In genomic region chr5:141638771-141639170, GRCh38 we compare ENCODE assay signal across 12 cellular contexts. TPM values are rescaled to one million over a fixed set of nuclear protein-coding genes. Genes with fewer than 3 reads are reported as not detected.
A peak's percentile ranks its signal among the peaks of the same experiment; 100 is the strongest.
DNase-seq lines count a peak whose midpoint lies in the region; ATAC-seq, FAIRE-seq and TF ChIP-seq lines count a peak whose summit lies in the region.
"Had no signal": no experiment of that assay in that cellular context is flagged by ENCODE, and none has a peak within 500 bp of the region (broad histone marks: within the 10 kb centered on the region; RNA-seq: fewer than 3 reads in every experiment).

No MANE protein-coding gene starts in this region.

- 89% methylated on average over 2 of the region's 2 CpGs; no CpG with 5 or more reads in 1 of the 2 experiments for WGBS in H1 (ENCODE audit: extremely low coverage in 1 of 2, insufficient coverage in 1 of 2, insufficient read length in 1 of 2, insufficient replicate concordance in 2 of 2, low coverage in 1 of 2, low lambda C conversion rate in 2 of 2, missing lambda C conversion rate in 1 of 2), 2 experiments

- no peak for DNase-seq in activated naive CD4-positive, alpha-beta T cell treated with anti-CD3 and anti-CD28 coated beads for 36 hours
- no peak for DNase-seq in activated naive CD4-positive, alpha-beta T cell (lab: John Stamatoyannopoulos, UW)
- DNase-seq in T-helper 17 cell, result no peak
- DNase-seq in H1 (ENCODE audit: low read depth in 1 of 2, low spot score in 2 of 2), result no peak
- DNase-seq in stimulated activated naive CD8-positive, alpha-beta T cell treated with anti-CD3 and anti-CD28 coated beads, Interleukin-15, amount 100 ng/mL, for 72 hours, result no peak
- DNase-seq in kidney tubule cell (ENCODE audit: low spot score), result no peak
- DNase-seq: mesenchymal stem cell, NCI-H1930 had no signal

- TF ChIP-seq CTCF in H1 (IDR thresholded peaks at IDR 0.05; ENCODE audit: control extremely low read depth in 1 of 3, insufficient read depth in 1 of 3, low read depth in 1 of 3, low read length in 3 of 3), result no peak

- H2BK20ac ChIP-seq in H1 (ENCODE audit: low read length), result peak overlapping the region; percentile 80; the same call in 1 of the 2 replicates

- H4K8ac ChIP-seq in H1 (ENCODE audit: extremely low read depth, insufficient read depth, low read length), result no peak overlapping the region

- H2BK5ac ChIP-seq in H1 (ENCODE audit: low read depth, low read length), result peak overlapping the region; percentile 11; the same call in 1 of the 2 replicates

- no peak overlapping the region for H2AK5ac ChIP-seq in H1 (ENCODE audit: low read depth, low read length)

- intact Hi-C loops in activated naive CD4-positive, alpha-beta T cell treated with anti-CD3 and anti-CD28 coated beads for 36 hours (cut with micrococcal nuclease), result loop anchor here (1.0 to 5.0 kb wide), 2 partner anchors 13 to 936 kb away; partner anchors contain the start of genes FCHSD1 and ZMAT2

- peaks cover 0 to 5% (median 3%) of the 10 kb centered on the region in 4 experiments; a peak in 5 of 7 replicates for H3K4me1 ChIP-seq in H1 (replicated peaks in 1 of 4; ENCODE audit: control insufficient read depth in 3 of 4, insufficient read depth in 4 of 4, low read length in 3 of 4)

- peak overlapping the region; percentile 97; the same call in 1 of the 2 replicates for H2BK15ac ChIP-seq in H1 (ENCODE audit: low read length)

- H3K79me1 ChIP-seq in H1 (ENCODE audit: low read depth, low read length), result peaks cover 12% of the 10 kb centered on the region

- no peak overlapping the region for H4K91ac ChIP-seq in H1 (replicated peaks; ENCODE audit: insufficient read length, low read length)

- no peak overlapping the region for H3K4ac ChIP-seq in H1 (replicated peaks; ENCODE audit: insufficient read length, low read depth, low read length)

- CTCF ChIA-PET in activated naive CD4-positive, alpha-beta T cell treated with anti-CD3 and anti-CD28 coated beads for 36 hours (lab: Charles Lee), result interaction anchor here (0.8 to 5.0 kb wide), 7 partner anchors 19 to 240 kb away, joined by 3 to 63 read pairs (median 3); partner anchors contain the start of genes DIAPH1 and PCDH1
- CTCF ChIA-PET in H1 (lab: Charles Lee; ENCODE audit: partially characterized antibody), result interaction anchor here (1.0 to 10.3 kb wide), 9 partner anchors 9 to 63 kb away, joined by 3 to 117 read pairs (median 4); partner anchors contain the start of gene DIAPH1

- H2BK12ac ChIP-seq in H1 (ENCODE audit: low read depth, low read length), result peak overlapping the region; percentile 22; the same call in 1 of the 2 replicates

- no peak for TF ChIP-seq POLR2A in H1 (IDR thresholded peaks at IDR 0.05; ENCODE audit: control extremely low read depth in 1 of 2, low read depth in 2 of 2, low read length in 2 of 2)

- no peak overlapping the region for H3K14ac ChIP-seq in H1 (ENCODE audit: insufficient read length)

- peaks cover 0 to 4% (median 0%) of the 10 kb centered on the region in 4 experiments; a peak in 1 of 7 replicates for H3K27me3 ChIP-seq in H1 (replicated peaks in 1 of 4; ENCODE audit: control insufficient read depth in 3 of 4, extremely low read depth in 1 of 4, insufficient read depth in 3 of 4, low read length in 3 of 4)

- no peak overlapping the region for H3K56ac ChIP-seq in H1 (replicated peaks; ENCODE audit: insufficient read length, low read depth, low read length)

- H3K27ac ChIP-seq in H1 (ENCODE audit: low read depth, low read length), result no peak overlapping the region
- H3K27ac ChIP-seq: esophagus muscularis mucosa had no signal

- H3K9me3 ChIP-seq in T-helper 17 cell (ENCODE audit: control insufficient read depth, low read length, poor library complexity, severe bottlenecking), result no peaks in the 10 kb centered on the region
- no peaks in the 10 kb centered on the region for H3K9me3 ChIP-seq in H1 (ENCODE audit: insufficient read depth in 2 of 2, low read depth in 1 of 2, low read length in 1 of 2)

- H2AFZ ChIP-seq in H1 (ENCODE audit: low read length), result no peak overlapping the region

- no peak overlapping the region; a peak in 1 of 4 replicates for H3K4me2 ChIP-seq in H1 (ENCODE audit: insufficient read depth in 1 of 2, low read depth in 2 of 2, low read length in 2 of 2)

- H4K20me1 ChIP-seq in H1 (replicated peaks in 1 of 2; ENCODE audit: control insufficient read depth in 1 of 2, insufficient read depth in 2 of 2, low read length in 2 of 2), result peaks cover 3 to 15% of the 10 kb centered on the region in 2 experiments

- peak overlapping the region; percentile 93 for H3K4me3 Mint-ChIP-seq in activated naive CD4-positive, alpha-beta T cell treated with anti-CD3 and anti-CD28 coated beads for 36 hours
- peak overlapping the region; percentile 91 for H3K4me3 Mint-ChIP-seq in T-helper 17 cell
- peak overlapping the region; percentile 97 to 100 for H3K4me3 Mint-ChIP-seq in stimulated activated naive CD8-positive, alpha-beta T cell treated with anti-CD3 and anti-CD28 coated beads, Interleukin-15, amount 100 ng/mL, for 72 hours

- H3K23me2 ChIP-seq in H1 (ENCODE audit: low read depth, low read length), result peaks cover 14% of the 10 kb centered on the region

- peak overlapping the region; percentile 87 for H3K27ac Mint-ChIP-seq in activated naive CD4-positive, alpha-beta T cell treated with anti-CD3 and anti-CD28 coated beads for 36 hours
- peak overlapping the region; percentile 92 for H3K27ac Mint-ChIP-seq in T-helper 17 cell
- H3K27ac Mint-ChIP-seq in stimulated activated naive CD8-positive, alpha-beta T cell treated with anti-CD3 and anti-CD28 coated beads, Interleukin-15, amount 100 ng/mL, for 72 hours, result peak overlapping the region; percentile 24 to 69

- no peak overlapping the region for H3K4me3 ChIP-seq in H1 (ENCODE audit: extremely low read depth in 1 of 4, insufficient read depth in 2 of 4, low read depth in 3 of 4, low read length in 4 of 4)

- H3K4me1 Mint-ChIP-seq in activated naive CD4-positive, alpha-beta T cell treated with anti-CD3 and anti-CD28 coated beads for 36 hours (ENCODE audit: low read depth), result peaks cover 53% of the 10 kb centered on the region
- H3K4me1 Mint-ChIP-seq in T-helper 17 cell, result peaks cover 41% of the 10 kb centered on the region
- H3K4me1 Mint-ChIP-seq in stimulated activated naive CD8-positive, alpha-beta T cell treated with anti-CD3 and anti-CD28 coated beads, Interleukin-15, amount 100 ng/mL, for 72 hours, result peaks cover 64% of the 10 kb centered on the region

- no peak overlapping the region for H2BK120ac ChIP-seq in H1 (replicated peaks; ENCODE audit: low read depth, low read length)

- H3K36me3 Mint-ChIP-seq in activated naive CD4-positive, alpha-beta T cell treated with anti-CD3 and anti-CD28 coated beads for 36 hours (ENCODE audit: low read depth), result peaks cover 9% of the 10 kb centered on the region
- H3K36me3 Mint-ChIP-seq in T-helper 17 cell (ENCODE audit: low read depth), result peaks cover 9% of the 10 kb centered on the region

- no peak for TF ChIP-seq EP300 in H1 (IDR thresholded peaks at IDR 0.05; ENCODE audit: borderline replicate concordance in 1 of 2, low read depth in 2 of 2, low read length in 2 of 2)

- peaks cover 0 to 17% (median 2%) of the 10 kb centered on the region in 4 experiments; a peak in 3 of 8 replicates for H3K36me3 ChIP-seq in H1 (ENCODE audit: control insufficient read depth in 2 of 4, insufficient read depth in 4 of 4, low read length in 3 of 4)

- H3K27me3 Mint-ChIP-seq in activated naive CD4-positive, alpha-beta T cell treated with anti-CD3 and anti-CD28 coated beads for 36 hours (ENCODE audit: low read depth), result no peaks in the 10 kb centered on the region
- H3K27me3 Mint-ChIP-seq in T-helper 17 cell, result no peaks in the 10 kb centered on the region
- H3K27me3 Mint-ChIP-seq in stimulated activated naive CD8-positive, alpha-beta T cell treated with anti-CD3 and anti-CD28 coated beads, Interleukin-15, amount 100 ng/mL, for 72 hours, result no peaks in the 10 kb centered on the region

- no peak for TF ChIP-seq RAD21 in H1 (IDR thresholded peaks at IDR 0.05 in 1 of 2, conservative IDR thresholded peaks at IDR 0.05 in 1 of 2; ENCODE audit: low read depth in 2 of 2, low read length in 2 of 2)

- H3K9me3 Mint-ChIP-seq in activated naive CD4-positive, alpha-beta T cell treated with anti-CD3 and anti-CD28 coated beads for 36 hours, result no peaks in the 10 kb centered on the region
- H3K9me3 Mint-ChIP-seq in stimulated activated naive CD8-positive, alpha-beta T cell treated with anti-CD3 and anti-CD28 coated beads, Interleukin-15, amount 100 ng/mL, for 72 hours, result no peaks in the 10 kb centered on the region

- POLR2A ChIA-PET in H1 (lab: Charles Lee; ENCODE audit: partially characterized antibody), result interaction anchor here (1.2 to 6.8 kb wide), 6 partner anchors 10 to 46 kb away, joined by 4 to 96 read pairs (median 10); partner anchors contain the start of genes DIAPH1 and FCHSD1

- peaks cover 10 to 27% of the 10 kb centered on the region in 2 experiments for H3K79me2 ChIP-seq in H1 (ENCODE audit: control insufficient read depth in 1 of 2, insufficient read depth in 2 of 2, low read length in 2 of 2)

- H3K18ac ChIP-seq in H1 (ENCODE audit: extremely low read depth, low read length), result peak overlapping the region; percentile 14; the same call in 1 of the 2 replicates

- no peak for ATAC-seq in T-helper 17 cell
- no peak for ATAC-seq in stimulated activated naive CD8-positive, alpha-beta T cell treated with anti-CD3 and anti-CD28 coated beads, Interleukin-15, amount 100 ng/mL, for 72 hours
- no peak for ATAC-seq in HG03097 (IDR thresholded peaks at IDR 0.05; ENCODE audit: low FRiP score, unreplicated experiment)
- no peak for ATAC-seq in HG03135 (IDR thresholded peaks at IDR 0.05; ENCODE audit: unreplicated experiment)

- H4K5ac ChIP-seq in H1 (ENCODE audit: insufficient read length, low read depth, low read length), result no peak overlapping the region

- no peak for FAIRE-seq in H1 (lab: Jason Lieb, UNC)
- FAIRE-seq: urothelium cell line had no signal

- no peak overlapping the region for H3K23ac ChIP-seq in H1 (ENCODE audit: insufficient read length)

- no peak overlapping the region for H3K9ac ChIP-seq in H1 (replicated peaks in 1 of 4; ENCODE audit: extremely low read depth in 1 of 4, low read depth in 3 of 4, low read length in 3 of 4)

RNA-seq across cellular contexts. Expression of gene RELL2, which starts 2.0 kb away (rescaled TPM):
- total RNA-seq in activated naive CD4-positive, alpha-beta T cell treated with anti-CD3 and anti-CD28 coated beads for 36 hours, result 10 to 100 TPM; 20.9 to 21.1 TPM
- total RNA-seq in T-helper 17 cell, result 10 to 100 TPM; 17.2 to 17.8 TPM
- 18.6 and 19.2 TPM in 2 replicates for total RNA-seq in H1 (2021; fragmentation: NEBNext Ultra II Directional; extraction: Animal tissue kit (Norgen Biotek cat#: 25700))
- 23.7 and 33.1 TPM in 2 replicates for polyA plus RNA-seq in H1 (2011; rRNA removed)
- 31.2 TPM for polyA plus RNA-seq in H1 (2011; cell fraction: cytosol; rRNA removed)
- 117 TPM for polyA plus RNA-seq in H1 (2011; cell fraction: nucleus; rRNA removed)
- 12.5 to 21.6 TPM (median 17.8 TPM) in 4 replicates for polyA plus RNA-seq in H1 (2012, experiment 1 of 2)
- polyA plus RNA-seq in H1 (2012, experiment 2 of 2), result 17.0 TPM
- polyA plus RNA-seq in H1 (2013, experiment 1 of 2), result 19.0 TPM
- polyA plus RNA-seq in H1 (2013, experiment 2 of 2), result 17.6 TPM
- 11.9 and 13.3 TPM in 2 replicates for polyA minus RNA-seq in H1 (2011; rRNA and poly(A)+ RNA removed)
- polyA minus RNA-seq in H1 (2011; cell fraction: cytosol; rRNA and poly(A)+ RNA removed), result 7.9 TPM
- polyA minus RNA-seq in H1 (2011; cell fraction: nucleus; rRNA and poly(A)+ RNA removed), result 18.7 TPM

RNA-seq across cellular contexts. Expression of gene HDAC3, which starts 2.1 kb away (rescaled TPM):
- total RNA-seq in activated naive CD4-positive, alpha-beta T cell treated with anti-CD3 and anti-CD28 coated beads for 36 hours, result 10 to 100 TPM; 52.1 to 55.6 TPM
- total RNA-seq in T-helper 17 cell, result 10 to 100 TPM; 67.7 to 79.2 TPM
- total RNA-seq in H1 (2021; fragmentation: NEBNext Ultra II Directional; extraction: Animal tissue kit (Norgen Biotek cat#: 25700)), result 98.5 and 99.0 TPM in 2 replicates
- 120 and 124 TPM in 2 replicates for polyA plus RNA-seq in H1 (2011; rRNA removed)
- 136 TPM for polyA plus RNA-seq in H1 (2011; cell fraction: cytosol; rRNA removed)
- 146 TPM for polyA plus RNA-seq in H1 (2011; cell fraction: nucleus; rRNA removed)
- 97.2 to 108 TPM (median 102 TPM) in 4 replicates for polyA plus RNA-seq in H1 (2012, experiment 1 of 2)
- polyA plus RNA-seq in H1 (2012, experiment 2 of 2), result 126 TPM
- polyA plus RNA-seq in H1 (2013, experiment 1 of 2), result 75.7 TPM
- polyA plus RNA-seq in H1 (2013, experiment 2 of 2), result 75.1 TPM
- 143 and 172 TPM in 2 replicates for polyA minus RNA-seq in H1 (2011; rRNA and poly(A)+ RNA removed)
- polyA minus RNA-seq in H1 (2011; cell fraction: cytosol; rRNA and poly(A)+ RNA removed), result 76.8 TPM
- 65.7 TPM for polyA minus RNA-seq in H1 (2011; cell fraction: nucleus; rRNA and poly(A)+ RNA removed)

RNA-seq across cellular contexts. Expression of gene FCHSD1, which starts 12.4 kb away (rescaled TPM):
- 10 to 100 TPM; 28.9 to 29.6 TPM for total RNA-seq in activated naive CD4-positive, alpha-beta T cell treated with anti-CD3 and anti-CD28 coated beads for 36 hours
- total RNA-seq in T-helper 17 cell, result 10 to 100 TPM; 77.6 to 82.2 TPM
- total RNA-seq in H1 (2021; fragmentation: NEBNext Ultra II Directional; extraction: Animal tissue kit (Norgen Biotek cat#: 25700)), result 30.1 and 32.2 TPM in 2 replicates
- 22.0 and 36.8 TPM in 2 replicates for polyA plus RNA-seq in H1 (2011; rRNA removed)
- polyA plus RNA-seq in H1 (2011; cell fraction: cytosol; rRNA removed), result 51.4 TPM
- polyA plus RNA-seq in H1 (2011; cell fraction: nucleus; rRNA removed), result 345 TPM
- polyA plus RNA-seq in H1 (2012, experiment 1 of 2), result 26.3 to 30.1 TPM (median 27.0 TPM) in 4 replicates
- 13.2 TPM for polyA plus RNA-seq in H1 (2012, experiment 2 of 2)
- polyA plus RNA-seq in H1 (2013, experiment 1 of 2), result 22.6 TPM
- polyA plus RNA-seq in H1 (2013, experiment 2 of 2), result 19.8 TPM
- 16.2 and 17.4 TPM in 2 replicates for polyA minus RNA-seq in H1 (2011; rRNA and poly(A)+ RNA removed)
- polyA minus RNA-seq in H1 (2011; cell fraction: cytosol; rRNA and poly(A)+ RNA removed), result 15.9 TPM
- 56.3 TPM for polyA minus RNA-seq in H1 (2011; cell fraction: nucleus; rRNA and poly(A)+ RNA removed)

RNA-seq across cellular contexts. Expression of gene DIAPH1, which starts 20.0 kb away (rescaled TPM):
- 100 to 1,000 TPM; 165 to 169 TPM for total RNA-seq in activated naive CD4-positive, alpha-beta T cell treated with anti-CD3 and anti-CD28 coated beads for 36 hours
- 100 to 1,000 TPM; 256 to 327 TPM for total RNA-seq in T-helper 17 cell
- total RNA-seq in H1 (2021; fragmentation: NEBNext Ultra II Directional; extraction: Animal tissue kit (Norgen Biotek cat#: 25700)), result 107 and 114 TPM in 2 replicates
- polyA plus RNA-seq in H1 (2011; rRNA removed), result 61.2 and 70.9 TPM in 2 replicates
- polyA plus RNA-seq in H1 (2011; cell fraction: cytosol; rRNA removed), result 48.9 TPM
- polyA plus RNA-seq in H1 (2011; cell fraction: nucleus; rRNA removed), result 141 TPM
- polyA plus RNA-seq in H1 (2012, experiment 1 of 2), result 75.5 to 89.0 TPM (median 87.1 TPM) in 4 replicates
- polyA plus RNA-seq in H1 (2012, experiment 2 of 2), result 29.3 TPM
- 88.0 TPM for polyA plus RNA-seq in H1 (2013, experiment 1 of 2)
- polyA plus RNA-seq in H1 (2013, experiment 2 of 2), result 97.4 TPM
- 87.4 and 92.8 TPM in 2 replicates for polyA minus RNA-seq in H1 (2011; rRNA and poly(A)+ RNA removed)
- polyA minus RNA-seq in H1 (2011; cell fraction: cytosol; rRNA and poly(A)+ RNA removed), result 48.5 TPM
- 88.3 TPM for polyA minus RNA-seq in H1 (2011; cell fraction: nucleus; rRNA and poly(A)+ RNA removed)

RNA-seq across cellular contexts. Expression of gene ARAP3, which starts 43.3 kb away (rescaled TPM):
- 1 to 10 TPM; 1.2 to 2.2 TPM for total RNA-seq in activated naive CD4-positive, alpha-beta T cell treated with anti-CD3 and anti-CD28 coated beads for 36 hours
- total RNA-seq in T-helper 17 cell, result 1 to 10 TPM; 1.3 to 3.2 TPM
- 45.7 and 48.6 TPM in 2 replicates for total RNA-seq in H1 (2021; fragmentation: NEBNext Ultra II Directional; extraction: Animal tissue kit (Norgen Biotek cat#: 25700))
- 14.4 and 19.7 TPM in 2 replicates for polyA plus RNA-seq in H1 (2011; rRNA removed)
- polyA plus RNA-seq in H1 (2011; cell fraction: cytosol; rRNA removed), result 15.0 TPM
- 74.7 TPM for polyA plus RNA-seq in H1 (2011; cell fraction: nucleus; rRNA removed)
- polyA plus RNA-seq in H1 (2012, experiment 1 of 2), result 34.7 to 39.3 TPM (median 37.2 TPM) in 4 replicates
- 33.8 TPM for polyA plus RNA-seq in H1 (2012, experiment 2 of 2)
- 27.3 TPM for polyA plus RNA-seq in H1 (2013, experiment 1 of 2)
- 25.0 TPM for polyA plus RNA-seq in H1 (2013, experiment 2 of 2)
- polyA minus RNA-seq in H1 (2011; rRNA and poly(A)+ RNA removed), result 20.9 and 22.2 TPM in 2 replicates
- 20.5 TPM for polyA minus RNA-seq in H1 (2011; cell fraction: cytosol; rRNA and poly(A)+ RNA removed)
- 27.6 TPM for polyA minus RNA-seq in H1 (2011; cell fraction: nucleus; rRNA and poly(A)+ RNA removed)
